Comparison of ENCODE assay signal across 8 cellular contexts in genomic region chr1:21439721-21440629, GRCh38. TPM values are rescaled to one million over a fixed set of nuclear protein-coding genes. Genes with fewer than 3 reads are reported as not detected.
DNase-seq lines count a peak whose midpoint lies in the region; ATAC-seq and TF ChIP-seq lines count a peak whose summit lies in the region.

Gene NBPF3 (plus strand): TSS chr1:21440137. CDS start chr1:21445087, 4,950 bp downstream.

- H3K4me1 ChIP-seq in aorta (ENCODE audit: control insufficient read depth in 1 of 2, insufficient read depth in 2 of 2, low read length in 2 of 2) = no peaks in the 10 kb centered on the region

- H3K9me3 ChIP-seq in aorta (ENCODE audit: control insufficient read depth, low read length) = no peaks in the 10 kb centered on the region

- H3K4me3 ChIP-seq in astrocyte of the spinal cord (ENCODE audit: low read depth, low read length) (peak within 1 kb of the TSS; percentile 48), retinal pigment epithelial cell (ENCODE audit: low read length) (peak within 1 kb of the TSS; percentile 69), aorta (ENCODE audit: low read length in 2 of 2) (peak within 1 kb of the TSS; percentile 35 to 85)

- peak; percentile 80 for DNase-seq in GF-D8 (lab: John Stamatoyannopoulos, UW)
- DNase-seq in NCI-H1436 (lab: John Stamatoyannopoulos, UW) = peak; percentile 76
- DNase-seq in T1000 (lab: John Stamatoyannopoulos, UW) = peak; percentile 73
- DNase-seq in astrocyte of the spinal cord (ENCODE audit: low read depth, low spot score) = peak; percentile 90
- peak; percentile 84 for DNase-seq in hippocampal formation (lab: John Stamatoyannopoulos, UW)
- DNase-seq in retinal pigment epithelial cell (ENCODE audit: low read depth) = peak; percentile 38
- peak; percentile 83 to 95 for DNase-seq in aorta

- in situ Hi-C loops in astrocyte of the spinal cord (cut with HindIII; ENCODE audit: low sequenced_read_pairs) = no loop called here

- H3K27ac ChIP-seq in aorta (ENCODE audit: low read depth in 1 of 2, low read length in 2 of 2) = no peak within 1 kb of the TSS

- TF ChIP-seq CTCF in astrocyte of the spinal cord (IDR thresholded peaks at IDR 0.05; ENCODE audit: low read depth, low read length) (no peak), retinal pigment epithelial cell (conservative IDR thresholded peaks at IDR 0.05; ENCODE audit: low read depth, low read length) (no peak)

- H3K36me3 ChIP-seq in aorta (ENCODE audit: control insufficient read depth in 1 of 2, insufficient read depth in 2 of 2, low read length in 1 of 2) = no peaks in the 10 kb centered on the region

- WGBS in aorta, 2 donors = 0 to 1% methylated on average over 52 to 87 of the region's 87 CpGs

- intact Hi-C loops in aorta (cut with DNase I) = no loop called here

- no peaks in the 10 kb centered on the region for H3K27me3 ChIP-seq in aorta (ENCODE audit: control insufficient read depth in 1 of 2, insufficient read depth in 2 of 2, low read length in 1 of 2)

- ATAC-seq in HG02623 (IDR thresholded peaks at IDR 0.05; ENCODE audit: unreplicated experiment) (peak; percentile 91), aorta (ENCODE audit: low FRiP score) (peak; percentile 98)

RNA-seq across cellular contexts. Expression of gene NBPF3, which starts in this region (rescaled TPM):
- total RNA-seq in aorta = 1 to 10 TPM; 5.7 to 6.6 TPM
- polyA plus RNA-seq in aorta = 1 to 10 TPM; 2.6 to 3.7 TPM

Comparison
In these comparisons a context has a peak if more than half of its experiments do, and no peak if none do; other contexts are left out.
1. DNase-seq: peak in every context shown above with its lines; median percentile 90 in astrocyte of the spinal cord; 89 in aorta; 84 in hippocampal formation; 80 in GF-D8; 76 in NCI-H1436; 73 in T1000; 38 in retinal pigment epithelial cell.